9 cellular contexts compared by ENCODE assay signal in the genomic region with DNA sequence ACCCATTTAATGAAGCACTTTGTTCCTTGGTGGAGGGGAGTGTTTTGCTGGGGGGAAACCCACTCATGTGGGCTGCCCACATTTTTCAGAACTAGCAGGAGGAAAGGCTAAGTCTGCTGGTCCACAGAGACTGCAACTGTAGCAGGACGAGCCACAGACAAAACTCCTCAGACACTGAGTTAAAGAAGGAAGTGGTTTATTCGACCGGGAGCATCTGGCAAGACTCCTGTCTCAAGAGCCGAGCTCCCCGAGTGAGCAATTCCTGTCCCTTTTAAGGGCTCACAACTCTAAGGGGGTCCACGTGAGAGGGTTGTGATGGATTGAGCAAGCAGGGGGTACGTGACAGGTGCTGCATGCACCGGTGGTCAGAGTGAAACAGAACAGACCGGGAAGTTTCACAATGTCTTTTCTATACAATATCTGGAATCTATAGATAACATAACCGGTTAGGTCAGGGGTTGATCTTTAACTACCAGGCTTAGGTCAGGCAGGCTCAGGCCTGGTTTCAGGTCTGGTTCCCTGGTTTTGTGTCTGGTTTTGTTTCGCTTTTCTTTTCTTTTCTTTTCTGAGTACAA. TPM values are rescaled to one million over a fixed set of nuclear protein-coding genes. Genes with fewer than 3 reads are reported as not detected.
A peak's percentile ranks its signal among the peaks of the same experiment; 100 is the strongest.
DNase-seq lines count a peak whose midpoint lies in the region; ATAC-seq and TF ChIP-seq lines count a peak whose summit lies in the region.
"Not testable (repeated sequence)": the region's sequence is repeated elsewhere in the genome, so short reads cannot be mapped to it uniquely, and the experiment has no call there.
"Had no signal": no experiment of that assay in that cellular context is flagged by ENCODE, and none has a peak within 500 bp of the region (broad histone marks: within the 10 kb centered on the region; RNA-seq: fewer than 3 reads in every experiment).

No MANE protein-coding gene starts in this region.

- H3K27me3 Mint-ChIP-seq in CD4-positive, alpha-beta memory T cell; activated T-cell treated with anti-CD3 and anti-CD28 coated beads, Interleukin-2, amount 50 U/mL, for 4 hours (ENCODE audit: low read depth); stimulated activated memory B cell treated with anti-CD40 and anti-IgM and Interleukin-4, amounts not matched to agents 10 μg/mL and 1 μg/mL and 100 μg/mL, for 72 hours: not testable (repeated sequence)
- H3K27me3 Mint-ChIP-seq in brain = peaks cover 10% of the 10 kb centered on the region
- H3K27me3 Mint-ChIP-seq in neural progenitor cell (ENCODE audit: insufficient read depth, low read depth) = peaks cover 17% of the 10 kb centered on the region

- H3K4me3 Mint-ChIP-seq in CD4-positive, alpha-beta memory T cell = peak overlapping the region; percentile 70 to 90 (median 79)
- peak overlapping the region; percentile 48 for H3K4me3 Mint-ChIP-seq in activated T-cell treated with anti-CD3 and anti-CD28 coated beads, Interleukin-2, amount 50 U/mL, for 4 hours
- not testable (repeated sequence) for H3K4me3 Mint-ChIP-seq in brain, neural progenitor cell
- peak overlapping the region; percentile 74 for H3K4me3 Mint-ChIP-seq in stimulated activated memory B cell treated with anti-CD40 and anti-IgM and Interleukin-4, amounts not matched to agents 10 μg/mL and 1 μg/mL and 100 μg/mL, for 72 hours

- not testable (repeated sequence) for H4K20me1 ChIP-seq in OCI-LY3 (ENCODE audit: insufficient read depth, low read length); neural progenitor cell (ENCODE audit: low read depth)

- H3K4me2 ChIP-seq in OCI-LY3 (ENCODE audit: low read length) (peak overlapping the region; percentile 80), neural progenitor cell (peak overlapping the region; percentile 43)

- DNase-seq in CD4-positive, alpha-beta memory T cell; activated T-cell treated with anti-CD3 and anti-CD28 coated beads, Interleukin-2, amount 50 U/mL, for 4 hours; right atrium auricular region (ENCODE audit: low spot score); neural progenitor cell (ENCODE audit: low spot score): not testable (repeated sequence)

- not testable (repeated sequence) for H3K9me3 ChIP-seq in CD4-positive, alpha-beta memory T cell (ENCODE audit: control insufficient read depth in 1 of 2, low read length in 2 of 2); right atrium auricular region; neural progenitor cell (ENCODE audit: low read depth)
- H3K9me3 ChIP-seq in OCI-LY3 (ENCODE audit: insufficient read depth, low read length) = peaks cover 13% of the 10 kb centered on the region

- H3K9me3 Mint-ChIP-seq in CD4-positive, alpha-beta memory T cell = peaks cover 0 to 17% (median 7%) of the 10 kb centered on the region in 8 donors
- not testable (repeated sequence) for H3K9me3 Mint-ChIP-seq in activated T-cell treated with anti-CD3 and anti-CD28 coated beads, Interleukin-2, amount 50 U/mL, for 4 hours; stimulated activated memory B cell treated with anti-CD40 and anti-IgM and Interleukin-4, amounts not matched to agents 10 μg/mL and 1 μg/mL and 100 μg/mL, for 72 hours
- H3K9me3 Mint-ChIP-seq in brain = peaks cover 9 to 36% (median 30%) of the 10 kb centered on the region in 5 experiments
- H3K9me3 Mint-ChIP-seq in neural progenitor cell = peaks cover 61% of the 10 kb centered on the region

- peaks cover 7 to 13% of the 10 kb centered on the region in 2 donors for H3K36me3 Mint-ChIP-seq in CD4-positive, alpha-beta memory T cell
- H3K36me3 Mint-ChIP-seq in activated T-cell treated with anti-CD3 and anti-CD28 coated beads, Interleukin-2, amount 50 U/mL, for 4 hours (ENCODE audit: insufficient read depth); neural progenitor cell: not testable (repeated sequence)
- H3K36me3 Mint-ChIP-seq in brain = peaks cover 21% of the 10 kb centered on the region
- peaks cover 17% of the 10 kb centered on the region for H3K36me3 Mint-ChIP-seq in stimulated activated memory B cell treated with anti-CD40 and anti-IgM and Interleukin-4, amounts not matched to agents 10 μg/mL and 1 μg/mL and 100 μg/mL, for 72 hours

- not testable (repeated sequence) for H3K27ac ChIP-seq in CD4-positive, alpha-beta memory T cell (ENCODE audit: low read depth, low read length)
- H3K27ac ChIP-seq in OCI-LY3 (ENCODE audit: low read length) = peak overlapping the region; percentile 91
- peak overlapping the region; percentile 56 to 60 for H3K27ac ChIP-seq in right atrium auricular region
- peak overlapping the region; percentile 6 for H3K27ac ChIP-seq in neural progenitor cell
- peak overlapping the region; percentile 83 for H3K27ac ChIP-seq in urinary bladder (ENCODE audit: low read depth)

- H3K4me3 ChIP-seq in CD4-positive, alpha-beta memory T cell (ENCODE audit: low read length in 2 of 2); right atrium auricular region; neural progenitor cell; urinary bladder (ENCODE audit: low read depth, low read length): not testable (repeated sequence)
- peak overlapping the region; percentile 64 for H3K4me3 ChIP-seq in OCI-LY3 (ENCODE audit: low read length)

- CTCF ChIA-PET in CD4-positive, alpha-beta memory T cell (lab: Charles Lee; ENCODE audit: partially characterized antibody) = not testable (repeated sequence)

- H3K9ac ChIP-seq in OCI-LY3 (ENCODE audit: low read length) = peak overlapping the region; percentile 39; the same call in 1 of the 2 replicates
- H3K9ac ChIP-seq in neural progenitor cell = not testable (repeated sequence)

- not testable (repeated sequence) for H3K27me3 ChIP-seq in CD4-positive, alpha-beta memory T cell (ENCODE audit: insufficient read depth, low read length); OCI-LY3 (ENCODE audit: low read depth, low read length); right atrium auricular region; neural progenitor cell

- peaks cover 7 to 50% (median 26%) of the 10 kb centered on the region in 4 donors for H3K4me1 Mint-ChIP-seq in CD4-positive, alpha-beta memory T cell
- H3K4me1 Mint-ChIP-seq in activated T-cell treated with anti-CD3 and anti-CD28 coated beads, Interleukin-2, amount 50 U/mL, for 4 hours (ENCODE audit: low read depth) = peaks cover 18% of the 10 kb centered on the region
- peaks cover 33% of the 10 kb centered on the region for H3K4me1 Mint-ChIP-seq in brain
- not testable (repeated sequence) for H3K4me1 Mint-ChIP-seq in neural progenitor cell
- peaks cover 20% of the 10 kb centered on the region for H3K4me1 Mint-ChIP-seq in stimulated activated memory B cell treated with anti-CD40 and anti-IgM and Interleukin-4, amounts not matched to agents 10 μg/mL and 1 μg/mL and 100 μg/mL, for 72 hours

- 61% methylated on average over 11 of the region's 11 CpGs for WGBS in urinary bladder

- H3F3A ChIP-seq in neural progenitor cell (ENCODE audit: low read depth) = not testable (repeated sequence)

- intact Hi-C loops in CD4-positive, alpha-beta memory T cell (cut with micrococcal nuclease) = loop anchor here (5.0 kb wide), 2 partner anchors 258 to 497 kb away; partner anchors contain the start of genes ZNF486 and ZNF85

- not testable (repeated sequence) for H3K79me2 ChIP-seq in OCI-LY3 (ENCODE audit: low read length)
- peaks cover 18% of the 10 kb centered on the region for H3K79me2 ChIP-seq in neural progenitor cell (ENCODE audit: low read depth)

- TF ChIP-seq CTCF in OCI-LY3 (IDR thresholded peaks at IDR 0.05; ENCODE audit: low read depth, low read length); brain (conservative IDR thresholded peaks at IDR 0.05); right atrium auricular region (IDR thresholded peaks at IDR 0.05); neural progenitor cell (IDR thresholded peaks at IDR 0.05): not testable (repeated sequence)

- H3K36me3 ChIP-seq in CD4-positive, alpha-beta memory T cell (ENCODE audit: insufficient read depth, low read length); right atrium auricular region; neural progenitor cell; urinary bladder (ENCODE audit: insufficient read depth): not testable (repeated sequence)
- peaks cover 12% of the 10 kb centered on the region for H3K36me3 ChIP-seq in OCI-LY3 (replicated peaks; ENCODE audit: low read depth, low read length)

- ATAC-seq in activated T-cell treated with anti-CD3 and anti-CD28 coated beads, Interleukin-2, amount 50 U/mL, for 4 hours; stimulated activated memory B cell treated with anti-CD40 and anti-IgM and Interleukin-4, amounts not matched to agents 10 μg/mL and 1 μg/mL and 100 μg/mL, for 72 hours: not testable (repeated sequence)

- peak overlapping the region in 6 of 7 donors; percentile 14 to 85 (median 58) for H3K27ac Mint-ChIP-seq in CD4-positive, alpha-beta memory T cell
- H3K27ac Mint-ChIP-seq in brain = peak overlapping the region in 3 of 5 experiments; percentile 68 to 86 (median 73)
- not testable (repeated sequence) for H3K27ac Mint-ChIP-seq in neural progenitor cell
- peak overlapping the region; percentile 89 for H3K27ac Mint-ChIP-seq in stimulated activated memory B cell treated with anti-CD40 and anti-IgM and Interleukin-4, amounts not matched to agents 10 μg/mL and 1 μg/mL and 100 μg/mL, for 72 hours

- POLR2A ChIA-PET in CD4-positive, alpha-beta memory T cell (lab: Charles Lee; ENCODE audit: partially characterized antibody) = not testable (repeated sequence)

- H3K4me1 ChIP-seq in CD4-positive, alpha-beta memory T cell (ENCODE audit: insufficient read depth, low read length) = peaks cover 12% of the 10 kb centered on the region
- H3K4me1 ChIP-seq in OCI-LY3 (ENCODE audit: low read length) (peaks cover 28% of the 10 kb centered on the region), right atrium auricular region (peaks cover 0 to 25% of the 10 kb centered on the region in 2 donors), neural progenitor cell (peaks cover 21% of the 10 kb centered on the region)
- H3K4me1 ChIP-seq in urinary bladder (ENCODE audit: insufficient read depth) = not testable (repeated sequence)

- H2AFZ ChIP-seq in OCI-LY3 (ENCODE audit: low read depth, low read length) (peak overlapping the region; percentile 63; the same call in 1 of the 2 replicates), neural progenitor cell (replicated peaks) (peak overlapping the region; percentile 70)

RNA-seq across cellular contexts. Expression of gene ZNF626, which starts 3.1 kb away (rescaled TPM):
- total RNA-seq in CD4-positive, alpha-beta memory T cell = 10 to 100 TPM; 18.6 to 19.8 TPM
- polyA plus RNA-seq in CD4-positive, alpha-beta memory T cell = 10 to 100 TPM in 1 of 2 donors, 1 to 10 TPM in 1; 9.7 to 18.0 TPM
- 1 to 10 TPM; 6.1 to 7.2 (median 6.7) TPM for total RNA-seq in activated T-cell treated with anti-CD3 and anti-CD28 coated beads, Interleukin-2, amount 50 U/mL, for 4 hours
- 0.58 TPM for polyA plus RNA-seq in brain (ENCODE audit: insufficient read depth, low read depth, low replicate concordance)
- total RNA-seq in right atrium auricular region = 10 to 100 TPM; 10.3 to 12.9 TPM
- 26.7 and 60.5 TPM in 2 replicates for total RNA-seq in neural progenitor cell (ENCODE audit: low replicate concordance)
- 59.8 TPM for total RNA-seq in urinary bladder
- polyA plus RNA-seq in urinary bladder = 8.6 TPM
- total RNA-seq: HT-29 had no signal
